In the genomic region with DNA sequence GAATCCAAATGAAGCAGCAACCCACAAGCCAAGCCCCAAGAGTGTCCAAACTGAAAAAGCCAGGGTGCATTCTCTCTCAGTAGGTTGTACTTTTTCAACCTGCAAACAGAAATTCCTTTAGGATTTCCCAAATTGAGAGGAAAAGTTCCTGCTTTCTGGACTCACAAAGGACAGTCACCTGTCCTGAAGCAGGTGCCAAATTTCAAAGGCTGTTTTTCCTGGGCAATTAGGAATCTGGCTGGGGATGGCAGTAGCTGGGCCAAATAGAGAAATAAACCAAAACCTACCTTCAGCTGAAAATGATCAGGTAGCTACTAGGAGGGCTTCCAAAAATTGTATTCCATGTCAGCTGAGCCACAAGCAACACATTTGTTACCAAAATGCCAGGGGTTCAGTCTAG, we compare ENCODE assay signal across 33 cellular contexts.
"Had no signal": no experiment of that assay in that cellular context is flagged by ENCODE, and none has a peak within 500 bp of the region (broad histone marks: within the 10 kb centered on the region; RNA-seq: fewer than 3 reads in every experiment).

No MANE protein-coding gene starts in this region.

- H3K4me2 ChIP-seq: KMS-11 had no signal

- H3K27ac ChIP-seq: KMS-11 had no signal

- H3K27me3 ChIP-seq: MG63 had no signal

- H3K36me3 ChIP-seq: MG63 had no signal

- H3K9ac ChIP-seq: KMS-11 had no signal

- DNase-seq: Karpas-422, Kasumi-1, KG1, MG63, MM.1S, NCI-H1048, NCI-H1092, NCI-H1092 treated with DMSO at 0.1 percent for 48 hours, NCI-H1105, NCI-H1105 treated with DMSO at 0.1 percent for 48 hours, NCI-H1417, NCI-H1417 treated with DMSO at 0.1 percent for 48 hours, NCI-H1436, NCI-H1436 treated with DMSO at 0.1 percent for 48 hours, NCI-H146, NCI-H1694, NCI-H1694 treated with DMSO at 0.1 percent for 48 hours, NCI-H187, NCI-H187 treated with DMSO at 0.1 percent for 48 hours, NCI-H1930, NCI-H2029, NCI-H2029 treated with DMSO at 0.1 percent for 48 hours, NCI-H2081, NCI-H2081 treated with DMSO at 0.1 percent for 48 hours, NCI-H2107, NCI-H2171, NCI-H2171 treated with DMSO at 0.1 percent for 48 hours, NCI-H2227 treated with DMSO at 0.1 percent for 48 hours, NCI-H226, NCI-H345, NCI-H446, NCI-H446 treated with DMSO at 0.1 percent for 48 hours had no signal

- H3K4me3 ChIP-seq: MG63 had no signal
